ENCODE assay signal across 1 cellular context in genomic region chr12:107248187-107248586, GRCh38.
TF ChIP-seq lines count a peak whose summit lies in the region.

No MANE protein-coding gene starts in this region.

TF ChIP-seq in HepG2, 621 proteins besides CTCF, POLR2A, EP300 and RAD21 (continued from another document and continues in another):
- TF ChIP-seq THAP9 (CRISPR knock-in tag; IDR thresholded peaks at IDR 0.05; ENCODE audit: borderline replicate concordance) (no peak), ZNF670 (CRISPR knock-in tag; IDR thresholded peaks at IDR 0.05; ENCODE audit: borderline replicate concordance) (no peak), ZNF788 (CRISPR knock-in tag; IDR thresholded peaks at IDR 0.05; ENCODE audit: borderline replicate concordance) (no peak), ZNF83 (CRISPR knock-in tag; IDR thresholded peaks at IDR 0.05; ENCODE audit: borderline replicate concordance) (no peak), TEAD3 (CRISPR knock-in tag; optimal IDR thresholded peaks at IDR 0.05; ENCODE audit: borderline replicate concordance) (peak; percentile 65), THAP11 (CRISPR knock-in tag; IDR thresholded peaks at IDR 0.05) (no peak), MAFK (conservative IDR thresholded peaks at IDR 0.05 in 1 of 2, IDR thresholded peaks at IDR 0.05 in 1 of 2; ENCODE audit: low read length in 2 of 2) (no peak), ZNF563 (CRISPR knock-in tag; IDR thresholded peaks at IDR 0.05) (no peak), ZSCAN5A (CRISPR knock-in tag; IDR thresholded peaks at IDR 0.05; ENCODE audit: borderline replicate concordance) (no peak), BHLHE40 (IDR thresholded peaks at IDR 0.05; ENCODE audit: low read length) (no peak), SETDB1 (CRISPR knock-in tag; IDR thresholded peaks at IDR 0.05; ENCODE audit: borderline replicate concordance) (no peak), RXRB (CRISPR knock-in tag; IDR thresholded peaks at IDR 0.05; ENCODE audit: borderline replicate concordance) (0 out of 2 replicates have a peak, but pooled peaks have one; percentile 34), ZNF605 (CRISPR knock-in tag; IDR thresholded peaks at IDR 0.05) (no peak), ADNP (CRISPR knock-in tag; IDR thresholded peaks at IDR 0.05) (no peak), SALL1 (CRISPR knock-in tag; IDR thresholded peaks at IDR 0.05) (no peak), HMGXB4 (CRISPR knock-in tag; IDR thresholded peaks at IDR 0.05; ENCODE audit: borderline replicate concordance in 1 of 2, low read depth in 1 of 2) (no peak), PHF20 (CRISPR knock-in tag; IDR thresholded peaks at IDR 0.05) (no peak), ZBTB33 (CRISPR knock-in tag; IDR thresholded peaks at IDR 0.05) (no peak), ZNF704 (CRISPR knock-in tag; IDR thresholded peaks at IDR 0.05; ENCODE audit: borderline replicate concordance) (no peak), ZZZ3 (CRISPR knock-in tag; IDR thresholded peaks at IDR 0.05; ENCODE audit: borderline replicate concordance) (no peak), ZNF256 (CRISPR knock-in tag; conservative IDR thresholded peaks at IDR 0.05) (no peak), MTF2 (CRISPR knock-in tag; IDR thresholded peaks at IDR 0.05; ENCODE audit: borderline replicate concordance) (no peak), ZNF567 (CRISPR knock-in tag; IDR thresholded peaks at IDR 0.05; ENCODE audit: borderline replicate concordance) (no peak), TRIM22 (IDR thresholded peaks at IDR 0.05) (no peak), MEIS1 (CRISPR knock-in tag; IDR thresholded peaks at IDR 0.05; ENCODE audit: borderline replicate concordance) (no peak), MIER3 (CRISPR knock-in tag; IDR thresholded peaks at IDR 0.05; ENCODE audit: borderline replicate concordance) (no peak), HMG20A (CRISPR knock-in tag; IDR thresholded peaks at IDR 0.05; ENCODE audit: borderline replicate concordance) (no peak), ZKSCAN1 (IDR thresholded peaks at IDR 0.05; ENCODE audit: low read length) (no peak), ARNT (IDR thresholded peaks at IDR 0.05) (no peak), ZNF34 (CRISPR knock-in tag; IDR thresholded peaks at IDR 0.05; ENCODE audit: borderline replicate concordance) (no peak), NAIF1 (CRISPR knock-in tag; IDR thresholded peaks at IDR 0.05; ENCODE audit: borderline replicate concordance) (no peak), ZNF766 (CRISPR knock-in tag; IDR thresholded peaks at IDR 0.05; ENCODE audit: borderline replicate concordance) (no peak), RARA (CRISPR knock-in tag; IDR thresholded peaks at IDR 0.05) (peak; percentile 44; the same call in 1 of the 2 replicates), EEA1 (CRISPR knock-in tag; IDR thresholded peaks at IDR 0.05; ENCODE audit: borderline replicate concordance) (no peak), MIER2 (CRISPR knock-in tag; IDR thresholded peaks at IDR 0.05) (0 out of 2 replicates have a peak, but pooled peaks have one; percentile 43), PCBP2 (optimal IDR thresholded peaks at IDR 0.05; ENCODE audit: low read depth, low read length, poor library complexity, severe bottlenecking) (no peak), GTF3A (CRISPR knock-in tag; conservative IDR thresholded peaks at IDR 0.05) (no peak), ZNF574 (CRISPR knock-in tag; IDR thresholded peaks at IDR 0.05) (no peak), ZNF276 (CRISPR knock-in tag; IDR thresholded peaks at IDR 0.05; ENCODE audit: low read depth) (no peak), TGIF2 (CRISPR knock-in tag; IDR thresholded peaks at IDR 0.05) (no peak), HOXA9 (CRISPR knock-in tag; IDR thresholded peaks at IDR 0.05; ENCODE audit: borderline replicate concordance) (no peak), SRSF9 (IDR thresholded peaks at IDR 0.05; ENCODE audit: borderline replicate concordance, insufficient read depth, low read depth, low read length, poor library complexity, severe bottlenecking) (no peak), ZNF468 (CRISPR knock-in tag; IDR thresholded peaks at IDR 0.05) (no peak), CHD2 (IDR thresholded peaks at IDR 0.05; ENCODE audit: low read depth, low read length) (no peak), ASH2L (IDR thresholded peaks at IDR 0.05; ENCODE audit: insufficient read length, low read depth, low read length) (no peak), ZNF232 (CRISPR knock-in tag; IDR thresholded peaks at IDR 0.05; ENCODE audit: borderline replicate concordance) (no peak), KDM3A (CRISPR knock-in tag; IDR thresholded peaks at IDR 0.05; ENCODE audit: low read depth) (no peak), ZNF709 (CRISPR knock-in tag; IDR thresholded peaks at IDR 0.05) (no peak), ZNF589 (CRISPR knock-in tag; conservative IDR thresholded peaks at IDR 0.05) (no peak), FOXA3 (CRISPR knock-in tag; IDR thresholded peaks at IDR 0.05) (peak; percentile 13; the same call in 1 of the 2 replicates), U2AF1 (optimal IDR thresholded peaks at IDR 0.05; ENCODE audit: low read depth, low read length) (no peak), ZFY (CRISPR knock-in tag; IDR thresholded peaks at IDR 0.05) (no peak), NFYB (CRISPR knock-in tag; IDR thresholded peaks at IDR 0.05) (no peak)
